ENCODE assay signal across 8 cellular contexts in genomic region chr1:89483010-89483756, GRCh38. TPM values are rescaled to one million over a fixed set of nuclear protein-coding genes. Genes with fewer than 3 reads are reported as not detected.
A peak's percentile ranks its signal among the peaks of the same experiment; 100 is the strongest.
DNase-seq lines count a peak whose midpoint lies in the region; ATAC-seq and TF ChIP-seq lines count a peak whose summit lies in the region.

No MANE protein-coding gene starts in this region.

- H3K14ac ChIP-seq in H9 (ENCODE audit: insufficient read depth, low read length): no peak overlapping the region

- no peak overlapping the region for H3K27ac Mint-ChIP-seq in CD8-positive, alpha-beta memory T cell
- H3K27ac Mint-ChIP-seq in H9: no peak overlapping the region

- H4K91ac ChIP-seq in H9 (ENCODE audit: insufficient read length, low read depth, low read length): no peak overlapping the region

- no peak overlapping the region for H2BK5ac ChIP-seq in H9 (ENCODE audit: insufficient read length, low read length)

- intact Hi-C loops in right cardiac atrium (cut with DNase I) (loop anchor here (2.0 to 10.0 kb wide), 4 partner anchors 116 to 282 kb away; no protein-coding TSS in a partner anchor), sciatic nerve (cut with DNase I) (loop anchor here (10.0 kb wide), 2 partner anchors 152 to 282 kb away; partner anchors contain the start of gene LRRC8C)

- H4K8ac ChIP-seq in H9 (replicated peaks; ENCODE audit: insufficient read length, low read depth, low read length): no peak overlapping the region

- no peaks in the 10 kb centered on the region for H3K27me3 ChIP-seq in CD8-positive, alpha-beta memory T cell (ENCODE audit: insufficient read depth, low read length, poor library complexity, severe bottlenecking)
- H3K27me3 ChIP-seq in H9 (ENCODE audit: insufficient read depth, low read length) (no peaks in the 10 kb centered on the region), right cardiac atrium (ENCODE audit: control insufficient read depth, insufficient read depth) (no peaks in the 10 kb centered on the region)

- H4K5ac ChIP-seq in H9 (ENCODE audit: insufficient read length, low read depth, low read length): no peak overlapping the region

- no peak overlapping the region for H3K9ac ChIP-seq in H9 (ENCODE audit: extremely low read depth, insufficient read length, low read length)

- H3K4ac ChIP-seq in H9 (ENCODE audit: low read depth, low read length): no peak overlapping the region

- no peak overlapping the region for H2BK15ac ChIP-seq in H9 (ENCODE audit: low read depth, low read length)

- H3K56ac ChIP-seq in H9 (ENCODE audit: insufficient read length, low read depth, low read length): no peak overlapping the region

- H3K4me3 Mint-ChIP-seq in CD8-positive, alpha-beta memory T cell: no peak overlapping the region
- no peak overlapping the region for H3K4me3 Mint-ChIP-seq in H9

- CTCF ChIA-PET in CD8-positive, alpha-beta memory T cell (lab: Charles Lee): interaction anchor here (0.6 to 6.0 kb wide), 19 partner anchors 9 to 379 kb away, joined by 3 to 41 read pairs (median 4); no protein-coding TSS in a partner anchor

- no peak overlapping the region for H3K27ac ChIP-seq in CD8-positive, alpha-beta memory T cell (ENCODE audit: low read depth, low read length)
- H3K27ac ChIP-seq in H9 (ENCODE audit: insufficient read length, low read depth, low read length) (no peak overlapping the region), right cardiac atrium (ENCODE audit: low read length) (no peak overlapping the region)

- H3K4me1 Mint-ChIP-seq in CD8-positive, alpha-beta memory T cell: peaks cover 4 to 14% (median 13%) of the 10 kb centered on the region in 3 donors
- H3K4me1 Mint-ChIP-seq in H9: no peaks in the 10 kb centered on the region; a peak in 1 of 4 replicates

- no peak overlapping the region for H2AFZ ChIP-seq in H9 (ENCODE audit: low read length)

- H2AK5ac ChIP-seq in H9 (ENCODE audit: insufficient read length, low read length): no peak overlapping the region

- no peak overlapping the region for H2BK120ac ChIP-seq in H9 (ENCODE audit: low read depth, low read length, poor library complexity, severe bottlenecking)

- no peaks in the 10 kb centered on the region for H3K23me2 ChIP-seq in H9 (ENCODE audit: insufficient read length, low read depth, low read length, poor library complexity, severe bottlenecking)

- H3K36me3 Mint-ChIP-seq in CD8-positive, alpha-beta memory T cell: peaks cover 0 to 15% (median 0%) of the 10 kb centered on the region in 3 donors
- peaks cover 12 to 27% (median 17%) of the 10 kb centered on the region in 3 experiments for H3K36me3 Mint-ChIP-seq in H9 (ENCODE audit: insufficient read depth in 1 of 3, low read depth in 3 of 3)

- H3K27me3 Mint-ChIP-seq in CD8-positive, alpha-beta memory T cell: peaks cover 2 to 4% of the 10 kb centered on the region in 2 donors
- H3K27me3 Mint-ChIP-seq in H9 (ENCODE audit: low read depth): no peaks in the 10 kb centered on the region; the same call in 1 of the 2 replicates

- H3K18ac ChIP-seq in H9 (ENCODE audit: insufficient read length, low read depth, low read length): no peak overlapping the region

- H3K4me3 ChIP-seq in CD8-positive, alpha-beta memory T cell (ENCODE audit: low read length): no peak overlapping the region
- no peak overlapping the region for H3K4me3 ChIP-seq in right cardiac atrium (ENCODE audit: low read length)

- WGBS in H9 (ENCODE audit: extremely low coverage, insufficient read length, low lambda C conversion rate): no CpG with 5 or more reads among the region's 3 CpGs
- 14% methylated on average over 3 of the region's 3 CpGs for WGBS in right cardiac atrium

- no peak overlapping the region for H3K23ac ChIP-seq in H9 (ENCODE audit: insufficient read length, low read depth, low read length)

- ATAC-seq in right cardiac atrium (peak; percentile 78 to 81), sciatic nerve (peak; percentile 88), HG02970 (IDR thresholded peaks at IDR 0.05; ENCODE audit: low FRiP score, unreplicated experiment) (no peak)

- no peaks in the 10 kb centered on the region for H3K36me3 ChIP-seq in CD8-positive, alpha-beta memory T cell (ENCODE audit: insufficient read depth, low read length)

- H3K9me3 Mint-ChIP-seq in CD8-positive, alpha-beta memory T cell: peaks cover 0 to 14% (median 5%) of the 10 kb centered on the region in 5 donors
- peaks cover 25 to 32% of the 10 kb centered on the region in 2 experiments for H3K9me3 Mint-ChIP-seq in H9

- H4K20me1 ChIP-seq in H9 (ENCODE audit: control insufficient read depth, insufficient read depth, insufficient read length): no peaks in the 10 kb centered on the region

- no peak overlapping the region for H3K4me2 ChIP-seq in H9 (ENCODE audit: insufficient read depth, insufficient read length, low read length)

- H3T11ph ChIP-seq in H9 (ENCODE audit: low read length): no peak overlapping the region

- no peaks in the 10 kb centered on the region for H3K79me2 ChIP-seq in H9 (ENCODE audit: insufficient read depth, low read length)

- POLR2A ChIA-PET in CD8-positive, alpha-beta memory T cell (lab: Charles Lee): interaction anchor here (0.8 to 1.7 kb wide), 4 partner anchors 98 to 284 kb away, joined by 3 to 5 read pairs (median 4); no protein-coding TSS in a partner anchor

- TF ChIP-seq CTCF in H9 (conservative IDR thresholded peaks at IDR 0.05): peak; percentile 90

- no peaks in the 10 kb centered on the region for H3K9me3 ChIP-seq in CD8-positive, alpha-beta memory T cell (ENCODE audit: low read length)
- H3K9me3 ChIP-seq in H9 (ENCODE audit: control insufficient read depth, low read depth, low read length) (no peaks in the 10 kb centered on the region), right cardiac atrium (ENCODE audit: control insufficient read depth, low read length) (no peaks in the 10 kb centered on the region)

- DNase-seq in CD8-positive, alpha-beta memory T cell: peak; percentile 54 to 78 (median 59)
- DNase-seq in H9 (peak; percentile 56), NCI-H187 (lab: John Stamatoyannopoulos, UW) (peak; percentile 39 to 69), T-helper 2 cell (peak; percentile 12 to 88 (median 61)), anterior cingulate cortex (lab: John Stamatoyannopoulos, UW) (peak in 51 of 58 donors; percentile 3 to 84 (median 49)), right cardiac atrium (peak; percentile 66 to 84 (median 71)), sciatic nerve (ENCODE audit: low spot score) (peak; percentile 90)

- no peaks in the 10 kb centered on the region for H3K79me1 ChIP-seq in H9 (ENCODE audit: insufficient read depth, low read depth, low read length, poor library complexity, severe bottlenecking)

- H2BK20ac ChIP-seq in H9 (ENCODE audit: low read depth, low read length, poor library complexity, severe bottlenecking): no peak overlapping the region

- H3K4me1 ChIP-seq in CD8-positive, alpha-beta memory T cell (ENCODE audit: insufficient read depth, low read length): no peaks in the 10 kb centered on the region
- H3K4me1 ChIP-seq in H9 (ENCODE audit: insufficient read depth, low read length): no peaks in the 10 kb centered on the region
- no peaks in the 10 kb centered on the region for H3K4me1 ChIP-seq in right cardiac atrium (ENCODE audit: control insufficient read depth, insufficient read depth, low read length)

- H2BK12ac ChIP-seq in H9 (ENCODE audit: insufficient read length, low read depth, low read length): no peak overlapping the region

RNA-seq across cellular contexts. Expression of gene LRRC8B, which starts 41.4 kb away (rescaled TPM):
- total RNA-seq in CD8-positive, alpha-beta memory T cell: 10 to 100 TPM; 36.9 to 39.5 TPM
- polyA plus RNA-seq in CD8-positive, alpha-beta memory T cell: 16.3 TPM
- total RNA-seq in H9 (2021): 29.1 and 33.2 TPM in 2 replicates
- 1 to 10 TPM; 3.4 to 5.6 (median 5.2) TPM for total RNA-seq in right cardiac atrium
- polyA plus RNA-seq in right cardiac atrium: 1.4 TPM
- total RNA-seq in sciatic nerve: 21.9 TPM
